20 cellular contexts compared by ENCODE assay signal in the genomic region with DNA sequence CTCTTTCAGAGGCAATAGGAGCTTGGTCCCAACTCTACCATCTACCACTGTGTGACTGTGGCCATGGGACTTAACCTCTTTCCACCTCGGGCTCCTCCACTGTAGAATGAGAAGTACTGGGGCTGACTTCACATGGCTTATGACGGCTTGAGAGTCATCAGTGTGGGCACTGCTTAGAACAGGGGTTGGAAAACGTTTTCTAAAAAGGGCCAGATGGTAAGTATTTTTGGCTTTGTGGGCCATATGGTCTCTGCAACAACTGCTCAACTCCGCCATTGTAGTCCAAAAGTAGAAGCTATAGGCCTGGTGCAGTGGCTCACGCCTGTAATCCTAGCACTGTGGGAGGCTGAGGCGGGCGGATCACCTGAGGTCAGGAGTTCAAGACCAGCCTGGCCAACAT.
"Had no signal": no experiment of that assay in that cellular context is flagged by ENCODE, and none has a peak within 500 bp of the region (broad histone marks: within the 10 kb centered on the region; RNA-seq: fewer than 3 reads in every experiment).

No MANE protein-coding gene starts in this region.

- H3K27me3 ChIP-seq: ascending aorta, breast epithelium, esophagus muscularis mucosa, gastroesophageal sphincter, heart left ventricle had no signal

- H3K27ac ChIP-seq: ascending aorta, breast epithelium, esophagus muscularis mucosa, gastroesophageal sphincter had no signal

- H3K4me1 ChIP-seq: ascending aorta, breast epithelium, gastroesophageal sphincter had no signal

- DNase-seq: activated CD4-positive, alpha-beta T cell treated with anti-CD3 and anti-CD28 coated beads, Interleukin-2, amount 50 U/mL, for 1 hour; activated CD8-positive, alpha-beta memory T cell treated with anti-CD3 and anti-CD28 coated beads, Interleukin-2, amount 50 U/mL, for 4 hours; activated effector memory CD4-positive, alpha-beta T cell treated with Interleukin-2 at 50 U/mL for 16 hours; activated naive CD4-positive, alpha-beta T cell treated with anti-CD3 and anti-CD28 coated beads, Interleukin-2, amount 50 U/mL, for 16 hours; activated T-cell treated with anti-CD3 and anti-CD28 coated beads, Interleukin-2, amount 50 U/mL, for 4 hours; cerebellar nuclear complex; effector CD4-positive, alpha-beta T cell; heart left ventricle; kidney; nephron progenitor cell; occipital lobe; retina; stimulated activated CD8-positive, alpha-beta memory T cell treated with anti-CD3 and anti-CD28 coated beads, Interleukin-4, amount 100 ng/mL, for 48 hours; stimulated activated naive CD4-positive, alpha-beta T cell had no signal

- ATAC-seq: activated CD4-positive, CD25-positive, alpha-beta regulatory T cell treated with anti-CD3 and anti-CD28 coated beads, Interleukin-2, amount 50 U/mL, for 24 hours; activated T-cell treated with anti-CD3 and anti-CD28 coated beads, Interleukin-2, amount 50 U/mL, for 4 hours; gastroesophageal sphincter; heart left ventricle; left lobe of liver had no signal

- H3K36me3 ChIP-seq: ascending aorta, breast epithelium, esophagus muscularis mucosa, gastroesophageal sphincter, heart left ventricle had no signal

- H3K9me3 ChIP-seq: ascending aorta, breast epithelium, esophagus muscularis mucosa, gastroesophageal sphincter, heart left ventricle had no signal

- H3K4me3 ChIP-seq: ascending aorta, breast epithelium, esophagus muscularis mucosa, gastroesophageal sphincter, heart left ventricle had no signal
